ENCODE assay signal across 1 cellular context in genomic region chr10:25028711-25029110, GRCh38.
TF ChIP-seq lines count a peak whose summit lies in the region.

No MANE protein-coding gene starts in this region.

TF ChIP-seq in IMR-90, 13 proteins besides CTCF, POLR2A, EP300 and RAD21 (continued from another document):
- TF ChIP-seq, protein P1, sequence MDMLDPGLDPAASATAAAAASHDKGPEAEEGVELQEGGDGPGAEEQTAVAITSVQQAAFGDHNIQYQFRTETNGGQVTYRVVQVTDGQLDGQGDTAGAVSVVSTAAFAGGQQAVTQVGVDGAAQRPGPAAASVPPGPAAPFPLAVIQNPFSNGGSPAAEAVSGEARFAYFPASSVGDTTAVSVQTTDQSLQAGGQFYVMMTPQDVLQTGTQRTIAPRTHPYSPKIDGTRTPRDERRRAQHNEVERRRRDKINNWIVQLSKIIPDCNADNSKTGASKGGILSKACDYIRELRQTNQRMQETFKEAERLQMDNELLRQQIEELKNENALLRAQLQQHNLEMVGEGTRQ (IDR thresholded peaks at IDR 0.05; ENCODE audit: low read depth, low read length) = no peak
